8 cellular contexts compared by ENCODE assay signal in the genomic region with DNA sequence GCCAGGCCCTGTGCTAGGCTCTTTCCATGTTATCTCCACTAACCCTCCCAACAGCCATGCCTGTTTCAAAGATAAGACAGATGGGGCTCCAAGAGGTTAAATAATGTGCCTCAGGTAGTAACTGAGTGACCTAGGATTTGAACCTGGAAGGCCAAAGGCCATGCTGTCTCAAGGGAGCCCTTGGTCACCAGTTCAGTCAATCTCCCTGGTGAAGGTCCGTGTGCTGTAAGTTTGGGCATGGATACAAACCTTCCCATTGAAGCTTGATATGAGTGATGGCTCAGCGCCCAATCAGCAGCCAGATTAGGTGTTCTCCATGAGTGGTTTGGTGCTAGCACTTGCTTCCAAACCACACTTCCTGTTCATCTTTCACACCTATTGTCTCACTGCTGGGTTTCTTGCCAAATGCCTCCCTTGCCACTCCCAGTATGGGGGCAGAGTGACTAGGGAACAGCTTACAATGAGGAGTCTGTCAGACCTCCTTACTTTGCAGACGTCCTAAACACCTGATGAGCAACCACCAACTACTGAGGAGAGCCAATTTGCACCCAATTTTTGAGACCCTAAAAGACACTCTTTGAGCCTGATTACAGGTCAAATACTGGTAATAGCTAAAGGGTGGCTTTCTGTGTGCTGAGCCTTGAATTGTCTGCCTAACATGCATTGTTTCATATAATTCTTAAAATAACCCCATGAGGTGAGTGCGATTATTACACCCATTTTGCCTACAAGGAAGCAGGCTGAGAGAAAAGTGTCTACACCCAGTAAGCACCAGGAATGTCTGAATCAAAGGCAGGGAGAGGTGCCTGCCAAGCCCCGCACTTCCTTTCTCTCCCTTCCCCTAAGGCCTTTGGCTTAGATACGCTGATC. TPM values are rescaled to one million over a fixed set of nuclear protein-coding genes. Genes with fewer than 3 reads are reported as not detected.
DNase-seq lines count a peak whose midpoint lies in the region; ATAC-seq, FAIRE-seq and TF ChIP-seq lines count a peak whose summit lies in the region.

No MANE protein-coding gene starts in this region.

- TF ChIP-seq CTCF in GM12872 (IDR thresholded peaks at IDR 0.05; ENCODE audit: insufficient read depth, low read depth, low read length) = peak; percentile 31; the same call in 1 of the 3 replicates
- peak in 3 of 6 experiments; percentile 66 to 73 (median 71) for TF ChIP-seq CTCF in Peyer's patch (IDR thresholded peaks at IDR 0.05)
- TF ChIP-seq CTCF in HepG2 (CRISPR knock-in tag; IDR thresholded peaks at IDR 0.05) = no peak

- DNase-seq in Peyer's patch = peak in 2 of 3 donors; percentile 76 to 90
- no peak for DNase-seq in activated naive CD8-positive, alpha-beta T cell treated with anti-CD3 and anti-CD28 coated beads, Interleukin-2, amount 10 ng/mL, durations not matched to agents 7 days and 5 days
- DNase-seq in HepG2 (ENCODE audit: low spot score) = no peak
- peak; percentile 27 for DNase-seq in stimulated activated naive CD4-positive, alpha-beta T cell treated with Interleukin-2 at 50 U/mL for 16 hours (lab: John Stamatoyannopoulos, UW)
- DNase-seq in T1000 (lab: John Stamatoyannopoulos, UW) = no peak
- no peak for DNase-seq in 8988T

- no peak for FAIRE-seq in HepG2 (lab: Jason Lieb, UNC)

- H3K36me3 ChIP-seq in Peyer's patch (no peaks in the 10 kb centered on the region), HepG2 (replicated peaks in 1 of 2; ENCODE audit: control insufficient read depth in 1 of 2, insufficient read depth in 2 of 2, low read length in 2 of 2) (no peaks in the 10 kb centered on the region)

- peaks cover 4% of the 10 kb centered on the region for H3K27me3 Mint-ChIP-seq in activated naive CD8-positive, alpha-beta T cell treated with anti-CD3 and anti-CD28 coated beads, Interleukin-2, amount 10 ng/mL, durations not matched to agents 7 days and 5 days

- H3K9ac ChIP-seq in HepG2 (ENCODE audit: insufficient read depth, low read depth, low read length) = no peak overlapping the region

- BruUV-seq in HepG2 (replicated peaks; lab: Mats Ljungman, UMichigan) = no TSS peak

- H3K4me2 ChIP-seq in HepG2 (ENCODE audit: low read depth, low read length) = no peak overlapping the region

- peak overlapping the region; percentile 92 for H3K27ac Mint-ChIP-seq in activated naive CD8-positive, alpha-beta T cell treated with anti-CD3 and anti-CD28 coated beads, Interleukin-2, amount 10 ng/mL, durations not matched to agents 7 days and 5 days

- intact Hi-C loops in HepG2 (cut with micrococcal nuclease; ENCODE audit: unreplicated experiment) = loop anchor here (10.0 kb wide), 1 partner anchor 665 kb away; no protein-coding TSS in a partner anchor

- in situ Hi-C loops in HepG2 (cut with HindIII; ENCODE audit: extremely low pct_ligation_motif_present, low pct_unique_long_range_greater_than_20kb) = no loop called here

- H3K9me3 ChIP-seq in Peyer's patch = no peaks in the 10 kb centered on the region
- H3K9me3 ChIP-seq in HepG2 (ENCODE audit: low read length) = no peaks in the 10 kb centered on the region

- peaks cover 2 to 70% (median 18%) of the 10 kb centered on the region in 4 donors for H3K4me1 ChIP-seq in Peyer's patch
- H3K4me1 ChIP-seq in HepG2 (ENCODE audit: insufficient read depth, low read length) = peaks cover 22% of the 10 kb centered on the region

- peaks cover 3% of the 10 kb centered on the region for H3K9me3 Mint-ChIP-seq in activated naive CD8-positive, alpha-beta T cell treated with anti-CD3 and anti-CD28 coated beads, Interleukin-2, amount 10 ng/mL, durations not matched to agents 7 days and 5 days

- peak overlapping the region; percentile 36 to 89 (median 74) for H3K27ac ChIP-seq in Peyer's patch
- H3K27ac ChIP-seq in HepG2 (ENCODE audit: extremely low read length, insufficient read depth, low read length) = no peak overlapping the region

- ATAC-seq in HG02981 (IDR thresholded peaks at IDR 0.05; ENCODE audit: unreplicated experiment) (peak; percentile 32), HepG2 (peak; percentile 71)
- ATAC-seq in activated naive CD8-positive, alpha-beta T cell treated with anti-CD3 and anti-CD28 coated beads, Interleukin-2, amount 10 ng/mL, durations not matched to agents 7 days and 5 days (ENCODE audit: low read depth) = peak; percentile 74

- TF ChIP-seq EP300 in HepG2 (IDR thresholded peaks at IDR 0.05; ENCODE audit: low read depth in 2 of 2, low read length in 2 of 2) (no peak), HepG2 (CRISPR knock-in tag; IDR thresholded peaks at IDR 0.05; ENCODE audit: borderline replicate concordance) (no peak)

- TF ChIP-seq POLR2A in Peyer's patch (IDR thresholded peaks at IDR 0.05) = peak in 1 of 2 donors; percentile 36
- TF ChIP-seq POLR2A in HepG2 (IDR thresholded peaks at IDR 0.05; ENCODE audit: insufficient read depth in 1 of 2, low read depth in 2 of 2, low read length in 2 of 2) = no peak

- H2AFZ ChIP-seq in HepG2 (ENCODE audit: low read length) = no peak overlapping the region

- H3K4me1 Mint-ChIP-seq in activated naive CD8-positive, alpha-beta T cell treated with anti-CD3 and anti-CD28 coated beads, Interleukin-2, amount 10 ng/mL, durations not matched to agents 7 days and 5 days = peaks cover 48% of the 10 kb centered on the region

- CTCF ChIA-PET in HepG2 (lab: Yijun Ruan, JAX; ENCODE audit: low intra/inter-chr PET ratio, low total read pairs) = no interaction called here

- H3K36me3 Mint-ChIP-seq in activated naive CD8-positive, alpha-beta T cell treated with anti-CD3 and anti-CD28 coated beads, Interleukin-2, amount 10 ng/mL, durations not matched to agents 7 days and 5 days = peaks cover 5% of the 10 kb centered on the region

- no peaks in the 10 kb centered on the region for H4K20me1 ChIP-seq in HepG2 (ENCODE audit: insufficient read depth, low read length)

- H3K4me3 Mint-ChIP-seq in activated naive CD8-positive, alpha-beta T cell treated with anti-CD3 and anti-CD28 coated beads, Interleukin-2, amount 10 ng/mL, durations not matched to agents 7 days and 5 days = peak overlapping the region; percentile 69

- H3K27me3 ChIP-seq in Peyer's patch (no peaks in the 10 kb centered on the region), HepG2 (ENCODE audit: control insufficient read depth in 1 of 2, insufficient read depth in 2 of 2, low read length in 2 of 2) (peaks cover 2 to 11% of the 10 kb centered on the region in 2 experiments; a peak in 3 of 5 replicates)

- 40% methylated on average over 6 of the region's 6 CpGs for WGBS in HepG2 (ENCODE audit: low lambda C conversion rate)

- POLR2A ChIA-PET in activated naive CD8-positive, alpha-beta T cell treated with anti-CD3 and anti-CD28 coated beads, Interleukin-2, amount 10 ng/mL, durations not matched to agents 7 days and 5 days (lab: Charles Lee) = interaction anchor here (0.7 to 2.3 kb wide), 6 partner anchors 10 to 104 kb away, joined by 3 to 12 read pairs (median 3); a partner anchor contains a TSS
- POLR2A ChIA-PET in HepG2 (lab: Yijun Ruan, JAX) = no interaction called here

- no peaks in the 10 kb centered on the region for H3K79me2 ChIP-seq in HepG2 (ENCODE audit: insufficient read depth, low read length)

- TF ChIP-seq RAD21 in HepG2 (CRISPR knock-in tag; IDR thresholded peaks at IDR 0.05) = no peak

- no peak overlapping the region for H3K4me3 ChIP-seq in Peyer's patch
- no peak overlapping the region for H3K4me3 ChIP-seq in HepG2 (replicated peaks in 1 of 3; ENCODE audit: insufficient read depth in 1 of 3, low read depth in 2 of 3, low read length in 3 of 3)

RNA-seq across cellular contexts. Expression of a gene that starts 48.5 kb away (rescaled TPM):
- 1,000 to 10,000 TPM in 1 of 4 donors, 100 to 1,000 TPM in 3; 267 to 2,466 (median 503) TPM for total RNA-seq in Peyer's patch
- 10 to 100 TPM; 60.3 to 61.7 TPM for total RNA-seq in activated naive CD8-positive, alpha-beta T cell treated with anti-CD3 and anti-CD28 coated beads, Interleukin-2, amount 10 ng/mL, durations not matched to agents 7 days and 5 days
- total RNA-seq in HepG2 (2016; rRNA removed; fragmentation: Illumina TruSeq; extraction: Trizol) = 4.3 and 24.2 TPM in 2 replicates
- 2.5 and 3.0 TPM in 2 replicates for total RNA-seq in HepG2 (2016; cell fraction: cytosol; rRNA removed; fragmentation: Illumina TruSeq; extraction: Trizol; ENCODE audit: low read depth)
- 3.4 and 28.3 TPM in 2 replicates for total RNA-seq in HepG2 (2016; cell fraction: insoluble cytoplasmic fraction; rRNA removed; fragmentation: Illumina TruSeq; extraction: Trizol)
- total RNA-seq in HepG2 (2016; cell fraction: membrane; rRNA removed; fragmentation: Illumina TruSeq; extraction: Trizol) = 2.8 and 4.2 TPM in 2 replicates
- total RNA-seq in HepG2 (2016; cell fraction: nucleus; rRNA removed; fragmentation: Illumina TruSeq; extraction: Trizol) = 64.4 and 68.6 TPM in 2 replicates
- polyA plus RNA-seq in HepG2 (2011; rRNA removed) = 15.9 and 26.2 TPM in 2 replicates
- 8.8 and 9.0 TPM in 2 replicates for polyA plus RNA-seq in HepG2 (2011; cell fraction: cytosol; rRNA removed)
- 83.8 and 92.0 TPM in 2 replicates for polyA plus RNA-seq in HepG2 (2011; cell fraction: nucleus; rRNA removed)
- 4.3 and 4.8 TPM in 2 replicates for polyA plus RNA-seq in HepG2 (2012)
- 1.2 and 1.8 TPM in 2 replicates for polyA plus RNA-seq in HepG2 (2016; cell fraction: cytosol; fragmentation: Illumina TruSeq; extraction: Trizol; ENCODE audit: low read depth)
- polyA plus RNA-seq in HepG2 (2016; cell fraction: insoluble cytoplasmic fraction; fragmentation: Illumina TruSeq; extraction: Trizol; ENCODE audit: low read depth) = 5.5 and 10.0 TPM in 2 replicates
- polyA plus RNA-seq in HepG2 (2016; cell fraction: membrane; fragmentation: Illumina TruSeq; extraction: Trizol; ENCODE audit: low read depth) = 2.1 and 3.4 TPM in 2 replicates
- 101 and 123 TPM in 2 replicates for polyA plus RNA-seq in HepG2 (2016; cell fraction: nucleus; fragmentation: Illumina TruSeq; extraction: Trizol; ENCODE audit: insufficient read depth, low read depth)
- polyA minus RNA-seq in HepG2 (2011; rRNA and poly(A)+ RNA removed; ENCODE audit: low replicate concordance) = 58.4 and 70.4 TPM in 2 replicates
- 11.7 and 16.7 TPM in 2 replicates for polyA minus RNA-seq in HepG2 (2011; cell fraction: cytosol; rRNA and poly(A)+ RNA removed)
- polyA minus RNA-seq in HepG2 (2011; cell fraction: nucleus; rRNA and poly(A)+ RNA removed) = 128 and 149 TPM in 2 replicates

RNA-seq across cellular contexts. Expression of a gene that starts 53.7 kb away (rescaled TPM):
- total RNA-seq in Peyer's patch = 100 to 1,000 TPM in 2 of 4 donors, 10 to 100 TPM in 2; 58.6 to 181 (median 115) TPM
- 100 to 1,000 TPM; 149 to 154 TPM for total RNA-seq in activated naive CD8-positive, alpha-beta T cell treated with anti-CD3 and anti-CD28 coated beads, Interleukin-2, amount 10 ng/mL, durations not matched to agents 7 days and 5 days
- 183 and 311 TPM in 2 replicates for total RNA-seq in HepG2 (2016; rRNA removed; fragmentation: Illumina TruSeq; extraction: Trizol)
- 31.8 and 36.6 TPM in 2 replicates for total RNA-seq in HepG2 (2016; cell fraction: cytosol; rRNA removed; fragmentation: Illumina TruSeq; extraction: Trizol; ENCODE audit: low read depth)
- total RNA-seq in HepG2 (2016; cell fraction: insoluble cytoplasmic fraction; rRNA removed; fragmentation: Illumina TruSeq; extraction: Trizol) = 191 and 318 TPM in 2 replicates
- 62.0 and 63.6 TPM in 2 replicates for total RNA-seq in HepG2 (2016; cell fraction: membrane; rRNA removed; fragmentation: Illumina TruSeq; extraction: Trizol)
- total RNA-seq in HepG2 (2016; cell fraction: nucleus; rRNA removed; fragmentation: Illumina TruSeq; extraction: Trizol) = 252 and 291 TPM in 2 replicates
- polyA plus RNA-seq in HepG2 (2011; rRNA removed) = 292 and 377 TPM in 2 replicates
- polyA plus RNA-seq in HepG2 (2011; cell fraction: cytosol; rRNA removed) = 308 and 326 TPM in 2 replicates
- polyA plus RNA-seq in HepG2 (2011; cell fraction: nucleus; rRNA removed) = 81.4 and 84.1 TPM in 2 replicates
- polyA plus RNA-seq in HepG2 (2012) = 131 and 139 TPM in 2 replicates
- polyA plus RNA-seq in HepG2 (2016; cell fraction: cytosol; fragmentation: Illumina TruSeq; extraction: Trizol; ENCODE audit: low read depth) = 36.6 and 41.3 TPM in 2 replicates
- 162 and 165 TPM in 2 replicates for polyA plus RNA-seq in HepG2 (2016; cell fraction: insoluble cytoplasmic fraction; fragmentation: Illumina TruSeq; extraction: Trizol; ENCODE audit: low read depth)
- polyA plus RNA-seq in HepG2 (2016; cell fraction: membrane; fragmentation: Illumina TruSeq; extraction: Trizol; ENCODE audit: low read depth) = 58.6 and 59.0 TPM in 2 replicates
- polyA plus RNA-seq in HepG2 (2016; cell fraction: nucleus; fragmentation: Illumina TruSeq; extraction: Trizol; ENCODE audit: insufficient read depth, low read depth) = 306 and 326 TPM in 2 replicates
- polyA minus RNA-seq in HepG2 (2011; rRNA and poly(A)+ RNA removed; ENCODE audit: low replicate concordance) = 546 and 919 TPM in 2 replicates
- polyA minus RNA-seq in HepG2 (2011; cell fraction: cytosol; rRNA and poly(A)+ RNA removed) = 247 and 332 TPM in 2 replicates
- 78.8 and 85.5 TPM in 2 replicates for polyA minus RNA-seq in HepG2 (2011; cell fraction: nucleus; rRNA and poly(A)+ RNA removed)

Comparison
In these comparisons a context has a peak if more than half of its experiments do, and no peak if none do; other contexts are left out.
1. DNase-seq: peak in Peyer's patch (2 of 3) and stimulated activated naive CD4-positive, alpha-beta T cell treated with Interleukin-2 at 50 U/mL for 16 hours (single experiment); none in activated naive CD8-positive, alpha-beta T cell treated with anti-CD3 and anti-CD28 coated beads, Interleukin-2, amount 10 ng/mL, durations not matched to agents 7 days and 5 days (single experiment), HepG2 (single experiment), T1000 (single experiment) and 8988T (single experiment).
2. Peak in every context shown above with its lines, with median percentiles within 50 percentile points of each other: ATAC-seq.